Comparison of ENCODE assay signal across 8 cellular contexts in genomic region chr6:165889636-165890403, GRCh38.
DNase-seq lines count a peak whose midpoint lies in the region; ATAC-seq and TF ChIP-seq lines count a peak whose summit lies in the region.

No MANE protein-coding gene starts in this region.

- H3K27ac ChIP-seq in DND-41 (ENCODE audit: low read length) (no peak overlapping the region), aorta (ENCODE audit: low read depth in 1 of 2, low read length in 2 of 2) (no peak overlapping the region)

- intact Hi-C loops in aorta (cut with DNase I), result no loop called here

- WGBS in aorta, 2 donors, result 11 to 13% methylated on average over 7 of the region's 7 CpGs

- H4K20me1 ChIP-seq in DND-41 (ENCODE audit: insufficient read depth, low read length), result no peaks in the 10 kb centered on the region

- DNase-seq in DND-41, result peak; percentile 34
- peak; percentile 48 for DNase-seq in HT-29 (ENCODE audit: low spot score)
- peak; percentile 73 for DNase-seq in cerebellar cortex (ENCODE audit: low spot score)
- DNase-seq in midbrain (lab: John Stamatoyannopoulos, UW), result peak; percentile 22
- no peak for DNase-seq in aorta
- DNase-seq in T-helper 2 cell, result no peak

- H3K36me3 ChIP-seq in DND-41 (ENCODE audit: insufficient read depth, low read length) (no peaks in the 10 kb centered on the region), aorta (ENCODE audit: control insufficient read depth in 1 of 2, insufficient read depth in 2 of 2, low read length in 1 of 2) (no peaks in the 10 kb centered on the region)

- H3K4me1 ChIP-seq in DND-41 (ENCODE audit: insufficient read depth, low read length) (no peaks in the 10 kb centered on the region), aorta (ENCODE audit: control insufficient read depth in 1 of 2, insufficient read depth in 2 of 2, low read length in 2 of 2) (no peaks in the 10 kb centered on the region)

- no peak for ATAC-seq in DND-41 (ENCODE audit: insufficient read depth, low read depth)
- ATAC-seq in GM18870 (IDR thresholded peaks at IDR 0.05; ENCODE audit: unreplicated experiment), result no peak
- ATAC-seq in aorta (ENCODE audit: low FRiP score), result no peak
- ATAC-seq in HG03354 (IDR thresholded peaks at IDR 0.05; ENCODE audit: poor library complexity, severe bottlenecking, unreplicated experiment), result no peak

- H3K27me3 ChIP-seq in DND-41 (ENCODE audit: insufficient read depth, low read length, poor library complexity), result no peaks in the 10 kb centered on the region
- H3K27me3 ChIP-seq in aorta (ENCODE audit: control insufficient read depth in 1 of 2, insufficient read depth in 2 of 2, low read length in 1 of 2), result no peaks in the 10 kb centered on the region

- TF ChIP-seq CTCF in DND-41 (IDR thresholded peaks at IDR 0.05; ENCODE audit: borderline replicate concordance, extremely low read depth, low read length, poor library complexity, severe bottlenecking), result peak; percentile 71

- H3K9ac ChIP-seq in DND-41 (ENCODE audit: low read depth, low read length), result no peak overlapping the region

- no peak overlapping the region for H3K4me2 ChIP-seq in DND-41 (ENCODE audit: insufficient read depth, low read length)

- H3K79me2 ChIP-seq in DND-41 (ENCODE audit: insufficient read depth, low read length), result no peaks in the 10 kb centered on the region

- no peak overlapping the region for H2AFZ ChIP-seq in DND-41 (ENCODE audit: low read depth, low read length)

- H3K9me3 ChIP-seq in DND-41 (ENCODE audit: insufficient read depth, low read length, severe bottlenecking), result peaks cover 9% of the 10 kb centered on the region
- no peaks in the 10 kb centered on the region for H3K9me3 ChIP-seq in aorta (ENCODE audit: control insufficient read depth, low read length)

- H3K4me3 ChIP-seq in DND-41 (ENCODE audit: low read depth in 1 of 2, low read length in 2 of 2), result no peak overlapping the region
- no peak overlapping the region for H3K4me3 ChIP-seq in aorta (ENCODE audit: low read length in 2 of 2)

Comparison
In these comparisons a context has a peak if more than half of its experiments do, and no peak if none do; other contexts are left out.
1. DNase-seq: peak in DND-41 (single experiment), HT-29 (single experiment), cerebellar cortex (single experiment) and midbrain (single experiment); none in aorta (0 of 2) and T-helper 2 cell (0 of 5).